8 cellular contexts compared by ENCODE assay signal in the genomic region with DNA sequence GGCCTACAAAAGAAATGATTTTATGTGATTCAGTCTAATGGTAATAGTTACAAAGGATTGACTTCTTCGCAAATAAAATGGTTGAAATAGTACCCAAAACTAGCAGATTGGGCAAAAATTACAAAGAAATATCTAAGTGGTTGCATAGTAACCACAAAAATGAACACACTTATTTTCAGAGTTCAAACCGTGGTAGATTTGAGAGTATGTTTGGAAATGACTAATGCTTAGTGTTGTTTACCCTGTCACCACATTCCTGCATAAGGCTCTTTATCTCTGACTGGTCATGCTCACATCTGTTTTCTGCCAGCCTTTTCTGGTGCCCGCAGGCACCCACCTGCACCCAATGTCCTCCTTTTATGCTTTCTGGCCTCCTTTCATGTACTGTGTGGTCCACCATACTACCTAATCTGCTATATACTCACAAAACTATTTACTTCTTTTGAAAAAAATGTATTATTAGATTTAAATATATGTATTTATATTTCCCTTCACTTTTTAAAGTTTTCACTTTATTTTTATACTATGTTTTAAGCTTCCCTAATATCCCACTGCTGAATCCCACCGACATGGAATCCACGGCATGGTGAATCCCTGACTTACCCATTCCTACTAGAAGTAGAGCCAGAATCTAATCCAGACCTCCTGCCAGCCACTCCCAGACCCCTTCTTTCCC. TPM values are rescaled to one million over a fixed set of nuclear protein-coding genes. Genes with fewer than 3 reads are reported as not detected.
DNase-seq lines count a peak whose midpoint lies in the region; ATAC-seq, FAIRE-seq and TF ChIP-seq lines count a peak whose summit lies in the region.

No MANE protein-coding gene starts in this region.

- no peaks in the 10 kb centered on the region for H3K9me3 Mint-ChIP-seq in mesothelial cell of epicardium

- no peaks in the 10 kb centered on the region for H3K36me3 Mint-ChIP-seq in mesothelial cell of epicardium

- TF ChIP-seq CTCF in fibroblast of villous mesenchyme (IDR thresholded peaks at IDR 0.05; ENCODE audit: insufficient read depth, low read depth, low read length) (no peak), mesothelial cell of epicardium (IDR thresholded peaks at IDR 0.05; ENCODE audit: unreplicated experiment) (no peak)

- no peak overlapping the region for H3K27ac Mint-ChIP-seq in mesothelial cell of epicardium

- no peak for FAIRE-seq in frontal cortex (lab: Jason Lieb, UNC)

- ATAC-seq in GM19455 (IDR thresholded peaks at IDR 0.05; ENCODE audit: unreplicated experiment) (peak; percentile 72), HG03442 (IDR thresholded peaks at IDR 0.05; ENCODE audit: unreplicated experiment) (peak; percentile 88)

- no peak overlapping the region for H3K4me3 ChIP-seq in fibroblast of villous mesenchyme (ENCODE audit: low read depth, low read length)

- no peaks in the 10 kb centered on the region for H3K27me3 Mint-ChIP-seq in mesothelial cell of epicardium (ENCODE audit: low read depth)

- peaks cover 11% of the 10 kb centered on the region for H3K4me1 Mint-ChIP-seq in mesothelial cell of epicardium

- DNase-seq in CMK (ENCODE audit: low read depth) (peak; percentile 62), T1000 (lab: John Stamatoyannopoulos, UW) (peak; percentile 68), fibroblast of villous mesenchyme (ENCODE audit: low read depth) (peak; percentile 93), mesothelial cell of epicardium (ENCODE audit: low spot score in 2 of 2, unreplicated experiment in 2 of 2) (no peak), frontal cortex (ENCODE audit: low spot score in 2 of 2) (no peak), OCI-M2 (lab: John Stamatoyannopoulos, UW; ENCODE audit: unreplicated experiment) (no peak)

- no peak overlapping the region for H3K4me3 Mint-ChIP-seq in mesothelial cell of epicardium

RNA-seq across cellular contexts. Expression of a gene that starts 30.3 kb away (rescaled TPM):
- total RNA-seq in fibroblast of villous mesenchyme = 0.64 and 3.5 TPM in 2 replicates
- total RNA-seq in mesothelial cell of epicardium = not detected in 3 replicates
- 2.9 TPM for total RNA-seq in frontal cortex

Comparison
In these comparisons a context has a peak if more than half of its experiments do, and no peak if none do; other contexts are left out.
1. DNase-seq: peak in CMK (single experiment), T1000 (single experiment) and fibroblast of villous mesenchyme (single experiment); none in mesothelial cell of epicardium (0 of 2), frontal cortex (0 of 2) and OCI-M2 (single experiment).